In the genomic region with DNA sequence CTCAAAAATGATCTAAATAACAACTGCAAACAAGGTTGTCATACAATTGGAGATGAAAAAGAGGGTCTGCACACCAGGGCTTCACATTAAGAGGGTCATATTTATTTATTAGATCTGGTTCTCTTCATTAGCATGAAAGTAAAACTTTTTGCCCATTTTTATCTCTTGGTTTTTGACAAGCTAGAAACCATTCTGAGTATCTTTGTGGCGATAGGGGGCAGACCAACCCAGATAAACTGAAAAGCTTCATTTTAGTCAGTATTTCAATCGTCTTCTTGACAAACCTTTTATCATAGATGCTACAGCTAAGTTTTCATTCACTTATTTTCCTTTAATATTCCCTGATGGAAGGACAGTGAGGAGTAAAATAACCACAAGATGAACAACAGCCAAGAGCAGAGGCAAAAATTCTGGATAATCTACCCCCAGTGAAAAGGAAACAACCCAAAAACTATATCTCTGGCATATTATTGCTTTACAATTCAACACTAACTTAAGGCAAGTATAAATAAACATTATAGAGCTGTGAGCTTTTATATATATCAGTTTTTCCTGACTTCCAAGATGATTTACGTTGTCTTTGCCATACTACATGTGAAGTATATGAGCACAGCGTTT, we compare ENCODE assay signal across 7 cellular contexts. TPM values are rescaled to one million over a fixed set of nuclear protein-coding genes. Genes with fewer than 3 reads are reported as not detected.
DNase-seq lines count a peak whose midpoint lies in the region; ATAC-seq and TF ChIP-seq lines count a peak whose summit lies in the region.

No MANE protein-coding gene starts in this region.

- no peak overlapping the region for H3K4ac ChIP-seq in mesendoderm (ENCODE audit: low read depth, low read length)

- TF ChIP-seq POLR2A in uterus (IDR thresholded peaks at IDR 0.05), result no peak

- H2AFZ ChIP-seq in PC-9, result peak overlapping the region; percentile 30; the same call in 1 of the 2 replicates

- in situ Hi-C loops in astrocyte of the spinal cord (cut with HindIII; ENCODE audit: low sequenced_read_pairs), result no loop called here

- H3K56ac ChIP-seq in mesendoderm (ENCODE audit: low read length), result no peak overlapping the region

- H3K23ac ChIP-seq in mesendoderm (ENCODE audit: low read length), result no peak overlapping the region

- H3K4me1 ChIP-seq in PC-9 (replicated peaks; ENCODE audit: insufficient read depth) (no peaks in the 10 kb centered on the region), mesendoderm (ENCODE audit: control insufficient read depth, low read depth, low read length) (no peaks in the 10 kb centered on the region), uterus (no peaks in the 10 kb centered on the region)

- no peak overlapping the region for H2BK15ac ChIP-seq in mesendoderm (replicated peaks; ENCODE audit: low read depth)

- no peaks in the 10 kb centered on the region for H3K9me2 ChIP-seq in PC-9 (ENCODE audit: insufficient read depth)

- H2AK5ac ChIP-seq in mesendoderm (ENCODE audit: low read length), result no peak overlapping the region

- no peak overlapping the region for H3K4me2 ChIP-seq in PC-9
- H3K4me2 ChIP-seq in mesendoderm (ENCODE audit: low read length), result no peak overlapping the region

- H2BK120ac ChIP-seq in mesendoderm (ENCODE audit: low read depth, low read length), result no peak overlapping the region

- POLR2A ChIA-PET in PC-9 (lab: Charles Lee; ENCODE audit: unreplicated experiment), result no interaction called here

- H2BK5ac ChIP-seq in mesendoderm (ENCODE audit: low read length), result no peak overlapping the region

- H3K27me3 ChIP-seq in PC-9 (ENCODE audit: insufficient read depth, low read depth), result no peaks in the 10 kb centered on the region
- H3K27me3 ChIP-seq in mesendoderm (ENCODE audit: insufficient read depth, low read length, poor library complexity), result no peaks in the 10 kb centered on the region
- no peaks in the 10 kb centered on the region for H3K27me3 ChIP-seq in uterus

- CTCF ChIA-PET in PC-9 (lab: Charles Lee), result interaction anchor here (0.5 to 1.2 kb wide), 4 partner anchors 648 to 1331 kb away, joined by 3 read pairs; no protein-coding TSS in a partner anchor

- TF ChIP-seq CTCF in PC-9 (conservative IDR thresholded peaks at IDR 0.05) (peak; percentile 65), astrocyte of the spinal cord (IDR thresholded peaks at IDR 0.05; ENCODE audit: low read depth, low read length) (peak; percentile 62), uterus (IDR thresholded peaks at IDR 0.05) (peak in 3 of 4 experiments; percentile 16 to 28 (median 22))

- intact Hi-C loops in PC-9 (cut with micrococcal nuclease; ENCODE audit: unreplicated experiment), result loop anchor here (5.0 kb wide), 2 partner anchors 117 to 877 kb away; no protein-coding TSS in a partner anchor
- intact Hi-C loops in uterus (cut with DNase I; ENCODE audit: low total_unique reads), result no loop called here

- no peaks in the 10 kb centered on the region for H4K20me1 ChIP-seq in PC-9 (ENCODE audit: insufficient read depth)

- H3F3A ChIP-seq in PC-9 (ENCODE audit: insufficient read depth, low read depth), result no peaks in the 10 kb centered on the region

- no peak overlapping the region for H4K5ac ChIP-seq in mesendoderm (ENCODE audit: low read length)

- H3K27ac ChIP-seq in PC-9, result no peak overlapping the region
- no peak overlapping the region for H3K27ac ChIP-seq in mesendoderm (ENCODE audit: low read depth, low read length)
- no peak overlapping the region for H3K27ac ChIP-seq in uterus

- no peak overlapping the region for H3K9ac ChIP-seq in mesendoderm (ENCODE audit: low read length)

- H3K79me2 ChIP-seq in PC-9 (ENCODE audit: low read depth), result no peaks in the 10 kb centered on the region
- H3K79me2 ChIP-seq in mesendoderm (ENCODE audit: control insufficient read depth, insufficient read depth, low read length), result no peaks in the 10 kb centered on the region

- H3K9me3 ChIP-seq in PC-9 (ENCODE audit: insufficient read depth, low read depth), result no peaks in the 10 kb centered on the region
- H3K9me3 ChIP-seq in uterus, result no peaks in the 10 kb centered on the region

- no CpG with 5 or more reads among the region's 4 CpGs for WGBS in mesendoderm (ENCODE audit: extremely low coverage, insufficient coverage, low lambda C conversion rate)

- ATAC-seq in GM18907 (IDR thresholded peaks at IDR 0.05; ENCODE audit: unreplicated experiment) (peak; percentile 61), HG03457 (IDR thresholded peaks at IDR 0.05; ENCODE audit: unreplicated experiment) (no peak)

- H3K36me3 ChIP-seq in PC-9 (ENCODE audit: low read depth) (no peaks in the 10 kb centered on the region), mesendoderm (ENCODE audit: control insufficient read depth, insufficient read depth, low read length) (no peaks in the 10 kb centered on the region), uterus (no peaks in the 10 kb centered on the region)

- no peak overlapping the region for H3K4me3 ChIP-seq in PC-9
- H3K4me3 ChIP-seq in astrocyte of the spinal cord (ENCODE audit: low read depth, low read length), result no peak overlapping the region
- no peak overlapping the region for H3K4me3 ChIP-seq in mesendoderm (ENCODE audit: low read length)
- H3K4me3 ChIP-seq in uterus, result no peak overlapping the region

- BruUV-seq in PC-9 (replicated peaks; lab: Mats Ljungman, UMichigan), result no TSS peak

- DNase-seq in PC-9 (peak in 1 of 2 experiments; percentile 6), astrocyte of the spinal cord (ENCODE audit: low read depth, low spot score) (peak; percentile 54), mesendoderm (peak; percentile 35), uterus (no peak), HuH-7.5 (ENCODE audit: low spot score) (no peak)

- H3K79me1 ChIP-seq in mesendoderm (ENCODE audit: low read length), result no peaks in the 10 kb centered on the region

- H4K8ac ChIP-seq in mesendoderm (ENCODE audit: low read depth, low read length), result no peak overlapping the region

- H3K18ac ChIP-seq in mesendoderm (ENCODE audit: low read length), result no peak overlapping the region

RNA-seq across cellular contexts. Expression of gene THEMIS, which starts 45.2 kb away (rescaled TPM):
- total RNA-seq in PC-9 (2021) (not detected in 2 replicates), uterus (1 to 10 TPM in 1 of 4 donors, under 1 TPM in 2, not detected in 1; 0.21 to 1.6 (median 0.59) TPM)
- polyA plus RNA-seq in mesendoderm (2013, experiment 1 of 2), result 0.01 TPM
- not detected for polyA plus RNA-seq in mesendoderm (2013, experiment 2 of 2)

Comparison
In these comparisons a context has a peak if more than half of its experiments do, and no peak if none do; other contexts are left out.
1. DNase-seq: peak in astrocyte of the spinal cord (single experiment) and mesendoderm (single experiment); none in uterus (0 of 2) and HuH-7.5 (single experiment).
2. Peak in every context shown above with its lines, with median percentiles within 50 percentile points of each other: CTCF ChIP-seq.